ENCODE assay signal across 17 cellular contexts in genomic region chr4:169241480-169241879, GRCh38.
"Had no signal": no experiment of that assay in that cellular context is flagged by ENCODE, and none has a peak within 500 bp of the region (broad histone marks: within the 10 kb centered on the region; RNA-seq: fewer than 3 reads in every experiment).

No MANE protein-coding gene starts in this region.

- H3K4me3 Mint-ChIP-seq: activated CD4-positive, alpha-beta T cell treated with anti-CD3 and anti-CD28 coated beads, Interleukin-2, amount 10 ng/mL, durations not matched to agents 7 days and 5 days; activated naive CD8-positive, alpha-beta T cell treated with anti-CD3 and anti-CD28 coated beads, Interleukin-2, amount 10 ng/mL, durations not matched to agents 7 days and 5 days; activated T-cell treated with anti-CD3 and anti-CD28 coated beads, Interleukin-2, amount 50 U/mL, for 72 hours; nephron progenitor cell; T-helper 2 cell treated with Interferon-gamma antibody and Interleukin-4, amounts not matched to agents 5 μg/mL and 100 μg/mL, for 36 hours had no signal

- H3K27ac Mint-ChIP-seq: activated CD4-positive, alpha-beta T cell treated with anti-CD3 and anti-CD28 coated beads, Interleukin-2, amount 10 ng/mL, durations not matched to agents 7 days and 5 days; activated naive CD8-positive, alpha-beta T cell treated with anti-CD3 and anti-CD28 coated beads, Interleukin-2, amount 10 ng/mL, durations not matched to agents 7 days and 5 days; activated T-cell treated with anti-CD3 and anti-CD28 coated beads, Interleukin-2, amount 50 U/mL, for 72 hours; T-helper 2 cell treated with Interferon-gamma antibody and Interleukin-4, amounts not matched to agents 5 μg/mL and 100 μg/mL, for 36 hours had no signal

- H3K27ac ChIP-seq: breast epithelium, foreskin keratinocyte, sigmoid colon, SJCRH30 had no signal

- H3K36me3 Mint-ChIP-seq: activated naive CD8-positive, alpha-beta T cell treated with anti-CD3 and anti-CD28 coated beads, Interleukin-2, amount 10 ng/mL, durations not matched to agents 7 days and 5 days had no signal

- H3K36me3 ChIP-seq: breast epithelium, sigmoid colon, SJCRH30, tibial artery had no signal

- ATAC-seq: activated T-cell treated with anti-CD3 and anti-CD28 coated beads, Interleukin-2, amount 50 U/mL, for 72 hours; foreskin keratinocyte had no signal

- H3K9me3 Mint-ChIP-seq: activated CD4-positive, alpha-beta T cell treated with anti-CD3 and anti-CD28 coated beads, Interleukin-2, amount 10 ng/mL, durations not matched to agents 7 days and 5 days; activated naive CD8-positive, alpha-beta T cell treated with anti-CD3 and anti-CD28 coated beads, Interleukin-2, amount 10 ng/mL, durations not matched to agents 7 days and 5 days; activated T-cell treated with anti-CD3 and anti-CD28 coated beads, Interleukin-2, amount 50 U/mL, for 72 hours; T-helper 2 cell treated with Interferon-gamma antibody and Interleukin-4, amounts not matched to agents 5 μg/mL and 100 μg/mL, for 36 hours had no signal

- H3K4me1 Mint-ChIP-seq: activated CD4-positive, alpha-beta T cell treated with anti-CD3 and anti-CD28 coated beads, Interleukin-2, amount 10 ng/mL, durations not matched to agents 7 days and 5 days; activated naive CD8-positive, alpha-beta T cell treated with anti-CD3 and anti-CD28 coated beads, Interleukin-2, amount 10 ng/mL, durations not matched to agents 7 days and 5 days had no signal

- H3K4me1 ChIP-seq: SJCRH30 had no signal

- DNase-seq: activated CD4-positive, alpha-beta T cell treated with anti-CD3 and anti-CD28 coated beads, Interleukin-2, amount 10 ng/mL, durations not matched to agents 7 days and 5 days; activated CD4-positive, CD25-positive, alpha-beta regulatory T cell; activated CD8-positive, alpha-beta memory T cell treated with anti-CD3 and anti-CD28 coated beads, Interleukin-2, amount 50 U/mL, for 48 hours; activated gamma-delta T cell; activated naive CD8-positive, alpha-beta T cell treated with anti-CD3 and anti-CD28 coated beads, Interleukin-2, amount 10 ng/mL, durations not matched to agents 7 days and 5 days; activated T-cell treated with anti-CD3 and anti-CD28 coated beads, Interleukin-2, amount 50 U/mL, for 72 hours; aorta; foreskin keratinocyte; glutamatergic neuron; nephron progenitor cell; sigmoid colon; SJCRH30; stimulated activated CD4-positive, alpha-beta T cell treated with anti-CD3 and anti-CD28 coated beads, Interleukin-1b, Interleukin-23, amount 100 ng/mL, for 48 hours; SW 1271; tibial artery had no signal

- H3K27me3 ChIP-seq: breast epithelium, foreskin keratinocyte, sigmoid colon, SJCRH30, tibial artery had no signal

- H3K9me3 ChIP-seq: breast epithelium, sigmoid colon, SJCRH30, tibial artery had no signal

- H3K4me3 ChIP-seq: breast epithelium, sigmoid colon, SJCRH30, tibial artery had no signal
